ENCODE assay signal across 28 cellular contexts in the genomic region with DNA sequence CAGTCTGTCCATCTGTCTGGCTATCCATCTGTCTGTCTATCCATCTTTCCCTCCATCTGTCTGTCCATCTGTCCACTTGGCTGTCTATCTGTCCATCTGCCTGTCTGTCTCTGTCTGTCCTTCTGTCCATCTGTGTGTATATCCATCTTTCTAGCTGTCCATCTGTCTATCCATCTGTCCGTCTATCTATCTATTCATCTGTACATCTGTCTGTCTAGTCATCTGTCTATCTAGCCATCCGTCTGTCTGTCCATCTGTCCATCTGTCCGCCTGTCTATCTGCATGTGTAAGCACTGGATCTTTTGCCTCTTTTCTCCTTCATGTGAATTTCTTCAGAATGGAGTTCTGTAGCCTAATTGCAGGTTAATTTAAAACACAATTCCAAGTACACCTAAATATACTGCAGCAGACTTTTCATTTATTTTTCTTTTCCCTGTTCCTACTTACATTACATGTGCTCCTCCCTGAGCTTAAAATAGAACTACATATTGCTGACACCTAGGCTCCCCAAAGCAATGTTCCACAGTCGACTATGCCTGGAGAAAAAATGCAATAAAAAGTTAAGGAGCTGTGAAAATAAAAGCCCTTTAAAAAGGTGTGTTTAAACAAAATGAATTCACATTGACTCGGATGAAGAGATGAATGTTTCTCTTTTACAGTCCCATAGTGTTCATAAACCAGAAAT. TPM values are rescaled to one million over a fixed set of nuclear protein-coding genes. Genes with fewer than 3 reads are reported as not detected.
DNase-seq lines count a peak whose midpoint lies in the region; ATAC-seq lines count a peak whose summit lies in the region.
"Had no signal": no experiment of that assay in that cellular context is flagged by ENCODE, and none has a peak within 500 bp of the region (broad histone marks: within the 10 kb centered on the region; RNA-seq: fewer than 3 reads in every experiment).

No MANE protein-coding gene starts in this region.

- no peaks in the 10 kb centered on the region for H3K9me3 ChIP-seq in skeletal muscle tissue (ENCODE audit: control insufficient read depth in 3 of 3, low read length in 3 of 3)
- H3K9me3 ChIP-seq: left lung, tibial nerve had no signal

- no peaks in the 10 kb centered on the region for H3K36me3 ChIP-seq in skeletal muscle tissue (ENCODE audit: control insufficient read depth in 3 of 3, insufficient read depth in 3 of 3, low read length in 3 of 3)
- H3K36me3 ChIP-seq: tibial nerve had no signal

- H3K4me1 ChIP-seq in skeletal muscle tissue (ENCODE audit: control insufficient read depth in 3 of 3, insufficient read depth in 3 of 3, low read length in 3 of 3), result peaks cover 17 to 37% (median 30%) of the 10 kb centered on the region in 3 donors

- H3K27ac ChIP-seq in skeletal muscle tissue (ENCODE audit: low read depth, low read length), result peak overlapping the region; percentile 96
- H3K27ac ChIP-seq: C4-2B had no signal

- H3K9me3 Mint-ChIP-seq in activated naive CD8-positive, alpha-beta T cell treated with anti-CD3 and anti-CD28 coated beads for 36 hours, result no peaks in the 10 kb centered on the region
- H3K9me3 Mint-ChIP-seq: activated naive CD4-positive, alpha-beta T cell treated with anti-CD3 and anti-CD28 coated beads for 36 hours; activated T-helper 1 cell treated with anti-CD3 and anti-CD28 coated beads, Interleukin-12 subunit alpha, Interleukin-12 subunit beta, Interleukin-2, Interleukin-4 antibody, amounts not matched to agents 30 ng/mL and 10 ng/mL and 1 ng/mL, durations not matched to agents 14 hours and 24 hours and 36 hours; immature natural killer cell had no signal

- H3K4me3 ChIP-seq in skeletal muscle tissue (ENCODE audit: low read length in 3 of 3), result no peak overlapping the region
- H3K4me3 ChIP-seq: left lung, tibial nerve had no signal

- peaks cover 23% of the 10 kb centered on the region for H3K27me3 Mint-ChIP-seq in activated naive CD8-positive, alpha-beta T cell treated with anti-CD3 and anti-CD28 coated beads for 36 hours

- DNase-seq in DMS 273 treated with DMSO at 0.1 percent for 48 hours (lab: John Stamatoyannopoulos, UW) (peak; percentile 78), NCI-H69 (lab: John Stamatoyannopoulos, UW) (peak; percentile 41), left colon (no peak), SKM-1 (lab: John Stamatoyannopoulos, UW; ENCODE audit: unreplicated experiment) (no peak)
- no peak for DNase-seq in activated naive CD8-positive, alpha-beta T cell treated with anti-CD3 and anti-CD28 coated beads for 36 hours
- DNase-seq: activated CD4-positive, alpha-beta T cell treated with anti-CD3 and anti-CD28 coated beads, Interleukin-2, amount 50 U/mL, for 4 hours; activated naive CD4-positive, alpha-beta T cell treated with anti-CD3 and anti-CD28 coated beads for 36 hours; amygdala; Calu3; endodermal cell; HCEC 1CT; hypothalamus; immature natural killer cell; left lung; MV-4-11; naive thymus-derived CD4-positive, alpha-beta T cell; NK-92 treated with Interleukin-12 subunit alpha and Interleukin-12 subunit beta, amount 100 ng/mL, for 24 hours; occipital lobe; PC-3; SHP77 treated with DMSO at 0.1 percent for 48 hours; small intestine; T1000 had no signal

- no peak overlapping the region for H3K4me3 Mint-ChIP-seq in activated naive CD8-positive, alpha-beta T cell treated with anti-CD3 and anti-CD28 coated beads for 36 hours
- H3K4me3 Mint-ChIP-seq: activated naive CD4-positive, alpha-beta T cell treated with anti-CD3 and anti-CD28 coated beads for 36 hours; activated T-helper 1 cell treated with anti-CD3 and anti-CD28 coated beads, Interleukin-12 subunit alpha, Interleukin-12 subunit beta, Interleukin-2, Interleukin-4 antibody, amounts not matched to agents 30 ng/mL and 10 ng/mL and 1 ng/mL, durations not matched to agents 14 hours and 24 hours and 36 hours; endodermal cell; immature natural killer cell; naive thymus-derived CD4-positive, alpha-beta T cell had no signal

- peak overlapping the region; percentile 74 to 79 (median 75) for H3K9ac ChIP-seq in skeletal muscle tissue (ENCODE audit: low read depth in 1 of 3, low read length in 3 of 3)

- ATAC-seq in left colon (peak; percentile 64), HG02885 (IDR thresholded peaks at IDR 0.05; ENCODE audit: poor library complexity, unreplicated experiment) (no peak)
- ATAC-seq: left lung; naive thymus-derived CD4-positive, alpha-beta T cell; PC-3 had no signal

- H3K36me3 Mint-ChIP-seq in activated naive CD8-positive, alpha-beta T cell treated with anti-CD3 and anti-CD28 coated beads for 36 hours, result no peaks in the 10 kb centered on the region
- H3K36me3 Mint-ChIP-seq: immature natural killer cell had no signal

- H3K27me3 ChIP-seq in skeletal muscle tissue (ENCODE audit: control insufficient read depth in 3 of 3, insufficient read depth in 3 of 3, low read length in 3 of 3), result no peaks in the 10 kb centered on the region
- H3K27me3 ChIP-seq: left lung, tibial nerve had no signal

- H3K4me1 Mint-ChIP-seq in activated naive CD8-positive, alpha-beta T cell treated with anti-CD3 and anti-CD28 coated beads for 36 hours, result no peaks in the 10 kb centered on the region
- H3K4me1 Mint-ChIP-seq: immature natural killer cell had no signal

- intact Hi-C loops in left colon (cut with DNase I, micrococcal nuclease), result no loop called here

- H3K27ac Mint-ChIP-seq in activated naive CD8-positive, alpha-beta T cell treated with anti-CD3 and anti-CD28 coated beads for 36 hours, result no peak overlapping the region
- H3K27ac Mint-ChIP-seq: activated naive CD4-positive, alpha-beta T cell treated with anti-CD3 and anti-CD28 coated beads for 36 hours; activated T-helper 1 cell treated with anti-CD3 and anti-CD28 coated beads, Interleukin-12 subunit alpha, Interleukin-12 subunit beta, Interleukin-2, Interleukin-4 antibody, amounts not matched to agents 30 ng/mL and 10 ng/mL and 1 ng/mL, durations not matched to agents 14 hours and 24 hours and 36 hours; endodermal cell; immature natural killer cell; naive thymus-derived CD4-positive, alpha-beta T cell had no signal

RNA-seq across cellular contexts. Expression of a gene that starts 37.5 kb away (rescaled TPM):
- not detected for total RNA-seq in left colon
- not detected for total RNA-seq in skeletal muscle tissue
- total RNA-seq in activated naive CD8-positive, alpha-beta T cell treated with anti-CD3 and anti-CD28 coated beads for 36 hours, result not detected
- total RNA-seq: activated naive CD4-positive, alpha-beta T cell treated with anti-CD3 and anti-CD28 coated beads for 36 hours; Calu3; endodermal cell; frontal cortex; occipital lobe had no signal

Comparison
In these comparisons a context has a peak if more than half of its experiments do, and no peak if none do; other contexts are left out.
1. DNase-seq: peak in DMS 273 treated with DMSO at 0.1 percent for 48 hours (single experiment) and NCI-H69 (single experiment); none in left colon (0 of 2), SKM-1 (single experiment) and activated naive CD8-positive, alpha-beta T cell treated with anti-CD3 and anti-CD28 coated beads for 36 hours (single experiment).